12 cellular contexts compared by ENCODE assay signal in genomic region chr5:84383296-84383815, GRCh38. TPM values are rescaled to one million over a fixed set of nuclear protein-coding genes. Genes with fewer than 3 reads are reported as not detected.
DNase-seq lines count a peak whose midpoint lies in the region; ATAC-seq, FAIRE-seq and TF ChIP-seq lines count a peak whose summit lies in the region.
"Had no signal": no experiment of that assay in that cellular context is flagged by ENCODE, and none has a peak within 500 bp of the region (broad histone marks: within the 10 kb centered on the region; RNA-seq: fewer than 3 reads in every experiment).

No MANE protein-coding gene starts in this region.

- peak overlapping the region; percentile 48 for H3K4me3 ChIP-seq in A549
- H3K4me3 ChIP-seq in PC-9, result no peak overlapping the region
- peak overlapping the region; percentile 38 for H3K4me3 ChIP-seq in fibroblast of mammary gland (ENCODE audit: control insufficient read depth, low read depth, low read length)

- peaks cover 18% of the 10 kb centered on the region; the same call in 2 of the 3 replicates for H3K4me1 ChIP-seq in A549
- 0 out of 2 replicates have a peak, but pooled peaks cover 6% of the 10 kb centered on the region for H3K4me1 ChIP-seq in PC-9 (replicated peaks; ENCODE audit: insufficient read depth)

- no peak overlapping the region; a peak in 1 of 6 replicates for H3K27ac ChIP-seq in A549
- H3K27ac ChIP-seq in PC-9, result no peak overlapping the region
- no peak overlapping the region for H3K27ac ChIP-seq in CD4-positive, alpha-beta T cell (ENCODE audit: low read depth, low read length)

- no peaks in the 10 kb centered on the region for H3K27me3 ChIP-seq in PC-9 (ENCODE audit: insufficient read depth, low read depth)
- H3K27me3 ChIP-seq in CD4-positive, alpha-beta T cell (ENCODE audit: control insufficient read depth, insufficient read depth, low read length), result peaks cover 40% of the 10 kb centered on the region

- no peak for TF ChIP-seq CTCF in A549 (IDR thresholded peaks at IDR 0.05)
- no peak for TF ChIP-seq CTCF in PC-9 (conservative IDR thresholded peaks at IDR 0.05)
- TF ChIP-seq CTCF in fibroblast of mammary gland (conservative IDR thresholded peaks at IDR 0.05; ENCODE audit: control insufficient read depth, insufficient read depth, low read depth, low read length), result no peak
- TF ChIP-seq CTCF in osteocyte (IDR thresholded peaks at IDR 0.05), result no peak
- no peak for TF ChIP-seq CTCF in CD4-positive, alpha-beta T cell (IDR thresholded peaks at IDR 0.05)

- no peaks in the 10 kb centered on the region for H3K36me3 ChIP-seq in PC-9 (ENCODE audit: low read depth)

- no peaks in the 10 kb centered on the region for H3K27me3 Mint-ChIP-seq in osteocyte (ENCODE audit: unreplicated experiment)
- H3K27me3 Mint-ChIP-seq in CD4-positive, alpha-beta T cell, result peaks cover 49% of the 10 kb centered on the region

- CTCF ChIA-PET in A549 (lab: Yijun Ruan, JAX), result interaction anchor here (0.7 kb wide), 1 partner anchor 46 kb away, joined by 3 read pairs; no protein-coding TSS in a partner anchor
- CTCF ChIA-PET in PC-9 (lab: Charles Lee), result interaction anchor here (0.7 kb wide), 1 partner anchor 578 kb away, joined by 10 read pairs; no protein-coding TSS in a partner anchor
- CTCF ChIA-PET in CD4-positive, alpha-beta T cell (lab: Charles Lee), result no interaction called here

- no peak for TF ChIP-seq EP300 in A549 (IDR thresholded peaks at IDR 0.05)

- peak overlapping the region; percentile 95 for H3K4me3 Mint-ChIP-seq in osteocyte (ENCODE audit: unreplicated experiment)
- H3K4me3 Mint-ChIP-seq in CD4-positive, alpha-beta T cell, result no peak overlapping the region
- H3K4me3 Mint-ChIP-seq: T-helper 2 cell treated with Interferon-gamma antibody and Interleukin-4, amounts not matched to agents 5 μg/mL and 100 μg/mL, for 36 hours had no signal

- H3K4me2 ChIP-seq in A549 (peak overlapping the region; percentile 97), PC-9 (peak overlapping the region; percentile 94; the same call in 1 of the 2 replicates)

- H3F3A ChIP-seq in PC-9 (ENCODE audit: insufficient read depth, low read depth), result no peaks in the 10 kb centered on the region

- H3K9me3 ChIP-seq in A549, result no peaks in the 10 kb centered on the region
- H3K9me3 ChIP-seq in PC-9 (ENCODE audit: insufficient read depth, low read depth), result no peaks in the 10 kb centered on the region
- H3K9me3 ChIP-seq in CD4-positive, alpha-beta T cell (ENCODE audit: control insufficient read depth, low read length), result no peaks in the 10 kb centered on the region

- peaks cover 8% of the 10 kb centered on the region for H3K36me3 Mint-ChIP-seq in osteocyte (ENCODE audit: unreplicated experiment)
- no peaks in the 10 kb centered on the region for H3K36me3 Mint-ChIP-seq in CD4-positive, alpha-beta T cell (ENCODE audit: low read depth)

- POLR2A ChIA-PET in A549 (lab: Yijun Ruan, JAX) (no interaction called here), PC-9 (lab: Charles Lee; ENCODE audit: unreplicated experiment) (no interaction called here)
- POLR2A ChIA-PET in CD4-positive, alpha-beta T cell (lab: Charles Lee), result no interaction called here

- TF ChIP-seq RAD21 in A549 (conservative IDR thresholded peaks at IDR 0.05 in 1 of 2, IDR thresholded peaks at IDR 0.05 in 1 of 2), result no peak

- intact Hi-C loops in PC-9 (cut with micrococcal nuclease; ENCODE audit: unreplicated experiment), result loop anchor here (5.0 to 10.0 kb wide), 2 partner anchors 96 to 659 kb away; partner anchors contain the start of gene HAPLN1
- intact Hi-C loops in CD4-positive, alpha-beta T cell (cut with DNase I, micrococcal nuclease), result no loop called here

- TF ChIP-seq POLR2A in A549 (IDR thresholded peaks at IDR 0.05; ENCODE audit: low read length), result no peak

- BruUV-seq in PC-9 (replicated peaks; lab: Mats Ljungman, UMichigan), result no TSS peak

- no peak overlapping the region; the same call in 1 of the 2 replicates for H2AFZ ChIP-seq in PC-9

- H3K27ac Mint-ChIP-seq in osteocyte (ENCODE audit: unreplicated experiment), result peak overlapping the region; percentile 99
- no peak overlapping the region for H3K27ac Mint-ChIP-seq in CD4-positive, alpha-beta T cell
- H3K27ac Mint-ChIP-seq: CD14-positive monocyte; immature natural killer cell; T-helper 2 cell treated with Interferon-gamma antibody and Interleukin-4, amounts not matched to agents 5 μg/mL and 100 μg/mL, for 36 hours had no signal

- no peaks in the 10 kb centered on the region for H3K79me2 ChIP-seq in PC-9 (ENCODE audit: low read depth)

- no peaks in the 10 kb centered on the region for H4K20me1 ChIP-seq in PC-9 (ENCODE audit: insufficient read depth)

- DNase-seq in A549 (ENCODE audit: low read depth in 1 of 2, low spot score in 1 of 2) (peak in 1 of 2 experiments; percentile 4), PC-9 (no peak), fibroblast of mammary gland (ENCODE audit: low read depth) (no peak), osteocyte (ENCODE audit: extremely low spot score, unreplicated experiment) (no peak), AML-193 (lab: John Stamatoyannopoulos, UW) (no peak), NCI-H1417 treated with DMSO at 0.1 percent for 48 hours (lab: John Stamatoyannopoulos, UW) (no peak)
- no peak for DNase-seq in CD4-positive, alpha-beta T cell
- DNase-seq: immature natural killer cell, NCI-H1694 had no signal

- no peak for FAIRE-seq in A549 (lab: Jason Lieb, UNC)

- 28% methylated on average over 19 of the region's 26 CpGs for WGBS in A549 (ENCODE audit: missing lambda C conversion rate)

- H3K9me2 ChIP-seq in PC-9 (ENCODE audit: insufficient read depth), result no peaks in the 10 kb centered on the region

- peaks cover 44% of the 10 kb centered on the region for H3K4me1 Mint-ChIP-seq in osteocyte (ENCODE audit: unreplicated experiment)
- no peaks in the 10 kb centered on the region for H3K4me1 Mint-ChIP-seq in CD4-positive, alpha-beta T cell (ENCODE audit: low read depth)
- H3K4me1 Mint-ChIP-seq: immature natural killer cell had no signal

- peak in 1 of 2 experiments; percentile 11; a peak in 3 of 6 replicates for ATAC-seq in A549
- ATAC-seq in CD4-positive, alpha-beta T cell (ENCODE audit: poor library complexity), result no peak
- no peak for ATAC-seq in HG03460 (IDR thresholded peaks at IDR 0.05; ENCODE audit: unreplicated experiment)

- H3K9me3 Mint-ChIP-seq in osteocyte (ENCODE audit: unreplicated experiment), result no peaks in the 10 kb centered on the region
- H3K9me3 Mint-ChIP-seq in CD4-positive, alpha-beta T cell, result no peaks in the 10 kb centered on the region
- H3K9me3 Mint-ChIP-seq: T-helper 2 cell treated with Interferon-gamma antibody and Interleukin-4, amounts not matched to agents 5 μg/mL and 100 μg/mL, for 36 hours had no signal

TF ChIP-seq in A549, 52 proteins besides CTCF, POLR2A, EP300 and RAD21:
- no peak for TF ChIP-seq REST (IDR thresholded peaks at IDR 0.05)
- TF ChIP-seq HMGXB4 (CRISPR knock-in tag; IDR thresholded peaks at IDR 0.05; ENCODE audit: borderline replicate concordance), result no peak
- no peak for TF ChIP-seq RFX5 (IDR thresholded peaks at IDR 0.05)
- no peak for TF ChIP-seq ZC3H11A (IDR thresholded peaks at IDR 0.05)
- TF ChIP-seq RCOR1 (IDR thresholded peaks at IDR 0.05; ENCODE audit: low read depth, low read length), result no peak
- TF ChIP-seq ZSCAN20 (CRISPR knock-in tag; IDR thresholded peaks at IDR 0.05), result no peak
- TF ChIP-seq POLR2AphosphoS2 (conservative IDR thresholded peaks at IDR 0.05; ENCODE audit: low read length), result no peak
- no peak for TF ChIP-seq HOXB5 (CRISPR knock-in tag; IDR thresholded peaks at IDR 0.05)
- TF ChIP-seq HEYL (CRISPR knock-in tag; IDR thresholded peaks at IDR 0.05), result no peak

RNA-seq across cellular contexts. Expression of gene EDIL3, which starts 1.3 kb away (rescaled TPM):
- polyA plus RNA-seq in A549 (2011; rRNA removed), result 0.08 and 0.12 TPM in 2 replicates
- polyA plus RNA-seq in A549 (2012; cell fraction: cytosol; rRNA removed), result 0.01 TPM in 1 of 2 replicates, not detected in the other
- polyA plus RNA-seq in A549 (2012; cell fraction: nucleus; rRNA removed), result not detected in 2 replicates
- 0.12 to 0.18 TPM (median 0.14 TPM) in 3 replicates for polyA plus RNA-seq in A549 (2017; fragmentation: RNase III; extraction: RNeasy Plus Mini Kit Qiagen cat#74134 plus additional on column Dnase treatment)
- 0.10 TPM in 1 of 2 replicates, not detected in the other for polyA minus RNA-seq in A549 (2011; rRNA and poly(A)+ RNA removed)
- 6.7 and 7.2 TPM in 2 replicates for total RNA-seq in PC-9 (2021)
- 470 and 495 TPM in 2 replicates for total RNA-seq in osteocyte
- total RNA-seq in CD4-positive, alpha-beta T cell, result not detected
- polyA plus RNA-seq: immature natural killer cell had no signal

Comparison
In these comparisons a context has a peak if more than half of its experiments do, and no peak if none do; other contexts are left out.
1. RNA of gene EDIL3, which starts 1.3 kb away (total RNA-seq): 470 to 495 TPM in osteocyte; 6.7 to 7.2 TPM in PC-9 and not detected in CD4-positive, alpha-beta T cell; every median in the first group is over 10 times any median in the second.